25 cellular contexts compared by ENCODE assay signal in genomic region chr15:98746375-98746679, GRCh38.
DNase-seq lines count a peak whose midpoint lies in the region; ATAC-seq, FAIRE-seq and TF ChIP-seq lines count a peak whose summit lies in the region.
"Had no signal": no experiment of that assay in that cellular context is flagged by ENCODE, and none has a peak within 500 bp of the region (broad histone marks: within the 10 kb centered on the region; RNA-seq: fewer than 3 reads in every experiment).

No MANE protein-coding gene starts in this region.

- peak overlapping the region; percentile 29; the same call in 2 of the 3 replicates for H3K4me2 ChIP-seq in A549
- peak overlapping the region; percentile 70 for H3K4me2 ChIP-seq in mammary epithelial cell (ENCODE audit: insufficient read depth, low read depth, low read length)

- H3K9ac ChIP-seq in mammary epithelial cell (ENCODE audit: insufficient read depth, low read length), result peak overlapping the region; percentile 51
- H3K9ac ChIP-seq: BLaER1 had no signal

- in situ Hi-C loops in mammary epithelial cell (cut with MboI; ENCODE audit: low sequenced_read_pairs in 2 of 2), result no loop called here

- no peaks in the 10 kb centered on the region for H3K27me3 Mint-ChIP-seq in mesothelial cell of epicardium (ENCODE audit: low read depth)
- H3K27me3 Mint-ChIP-seq: naive B cell, T-cell had no signal

- no peak overlapping the region for H3K4me3 Mint-ChIP-seq in mesothelial cell of epicardium
- H3K4me3 Mint-ChIP-seq: endodermal cell, naive B cell had no signal

- H3K9me3 ChIP-seq in A549 (no peaks in the 10 kb centered on the region), KOPT-K1 (ENCODE audit: insufficient read depth, low read length, poor library complexity, severe bottlenecking) (no peaks in the 10 kb centered on the region), mammary epithelial cell (replicated peaks; ENCODE audit: insufficient read depth, low read length) (no peaks in the 10 kb centered on the region)
- H3K9me3 ChIP-seq: BLaER1, colonic mucosa, MG63, uterus had no signal

- TF ChIP-seq RAD21 in A549 (conservative IDR thresholded peaks at IDR 0.05 in 1 of 2, IDR thresholded peaks at IDR 0.05 in 1 of 2), result no peak

- H3K36me3 ChIP-seq in KOPT-K1 (ENCODE audit: insufficient read depth, low read length) (no peaks in the 10 kb centered on the region), mammary epithelial cell (ENCODE audit: insufficient read depth, low read length) (no peaks in the 10 kb centered on the region)
- H3K36me3 ChIP-seq: colonic mucosa, MG63, uterus had no signal

- peak overlapping the region; percentile 65 for H3K27ac Mint-ChIP-seq in mesothelial cell of epicardium

- TF ChIP-seq EP300 in A549 (IDR thresholded peaks at IDR 0.05), result no peak

- WGBS in A549 (ENCODE audit: missing lambda C conversion rate), result 79% methylated on average over 3 of the region's 3 CpGs
- WGBS in mammary epithelial cell (ENCODE audit: low coverage, missing lambda C conversion rate), result 0% methylated on average over 3 of the region's 3 CpGs

- DNase-seq in A549 (ENCODE audit: low read depth in 1 of 2, low spot score in 1 of 2) (no peak), mammary epithelial cell (no peak), mesothelial cell of epicardium (ENCODE audit: low spot score in 2 of 2, unreplicated experiment in 2 of 2) (no peak), UCSD-AML1 (lab: John Stamatoyannopoulos, UW; ENCODE audit: unreplicated experiment) (no peak), AML-193 (lab: John Stamatoyannopoulos, UW) (no peak), left lobe of liver (ENCODE audit: low spot score) (no peak)
- DNase-seq: activated CD4-positive, alpha-beta T cell treated with anti-CD3 and anti-CD28 coated beads for 1 hour; activated gamma-delta T cell treated with Interleukin-2 at 50 U/mL for 16 hours; colonic mucosa; DND-41; endodermal cell; mesendoderm; MG63; naive B cell; NCI-H1436 treated with DMSO at 0.1 percent for 48 hours; NCI-H2107; SIG-M5; stimulated activated CD4-positive, alpha-beta T cell treated with anti-CD3 and anti-CD28 coated beads, Interleukin-1b, Interleukin-23, amount 100 ng/mL, for 48 hours; substantia nigra; T-cell; uterus had no signal

- H3K4me1 ChIP-seq in A549 (peaks cover 51% of the 10 kb centered on the region), mammary epithelial cell (ENCODE audit: insufficient read depth, low read length) (peaks cover 48% of the 10 kb centered on the region)
- H3K4me1 ChIP-seq: uterus had no signal

- H3K9me3 Mint-ChIP-seq in mesothelial cell of epicardium, result no peaks in the 10 kb centered on the region
- H3K9me3 Mint-ChIP-seq: endodermal cell, naive B cell, T-cell had no signal

- no peaks in the 10 kb centered on the region for H3K27me3 ChIP-seq in mammary epithelial cell (ENCODE audit: insufficient read depth, low read length)
- H3K27me3 ChIP-seq: BLaER1, colonic mucosa, MG63, uterus had no signal

- H3K36me3 Mint-ChIP-seq in mesothelial cell of epicardium, result no peaks in the 10 kb centered on the region
- H3K36me3 Mint-ChIP-seq: naive B cell, T-cell had no signal

- no peaks in the 10 kb centered on the region for H4K20me1 ChIP-seq in mammary epithelial cell (ENCODE audit: insufficient read depth, low read length)

- intact Hi-C loops in mammary epithelial cell (cut with micrococcal nuclease), result no loop called here

- no peak for TF ChIP-seq POLR2A in A549 (IDR thresholded peaks at IDR 0.05; ENCODE audit: low read length)

- TF ChIP-seq CTCF in A549 (IDR thresholded peaks at IDR 0.05) (no peak), mammary epithelial cell (conservative IDR thresholded peaks at IDR 0.05 in 1 of 2, IDR thresholded peaks at IDR 0.05 in 1 of 2; ENCODE audit: extremely low read depth in 1 of 2, insufficient read depth in 1 of 2, low read depth in 1 of 2, low read length in 2 of 2) (no peak), mesothelial cell of epicardium (IDR thresholded peaks at IDR 0.05; ENCODE audit: unreplicated experiment) (no peak)

- BruUV-seq in mammary epithelial cell (replicated peaks; lab: Mats Ljungman, UMichigan), result TSS peak; percentile 4

- POLR2A ChIA-PET in A549 (lab: Yijun Ruan, JAX), result interaction anchor here (1.0 kb wide), 1 partner anchor 19 kb away, joined by 3 read pairs; no protein-coding TSS in a partner anchor

- H3K79me2 ChIP-seq in mammary epithelial cell (ENCODE audit: insufficient read depth, low read length), result peaks cover 95% of the 10 kb centered on the region

- ATAC-seq in A549, result peak in 1 of 2 experiments; percentile 6; a peak in 1 of 6 replicates
- ATAC-seq in GM19397 (IDR thresholded peaks at IDR 0.05; ENCODE audit: unreplicated experiment), result no peak
- no peak for ATAC-seq in left lobe of liver
- ATAC-seq: T-cell had no signal

- H3K27ac ChIP-seq in A549 (no peak overlapping the region), KOPT-K1 (ENCODE audit: low read depth, low read length, poor library complexity, severe bottlenecking) (peak overlapping the region; percentile 22), mammary epithelial cell (ENCODE audit: insufficient read depth, low read depth, low read length) (peak overlapping the region; percentile 84)
- H3K27ac ChIP-seq: BLaER1, skin epidermis, uterus had no signal

- dilution Hi-C loops in mammary epithelial cell (cut with HindIII; ENCODE audit: low sequenced_read_pairs), result no loop called here

- CTCF ChIA-PET in A549 (lab: Yijun Ruan, JAX) (no interaction called here), mammary epithelial cell (lab: Charles Lee; ENCODE audit: low non-redundant PET) (no interaction called here)

- H2AFZ ChIP-seq in mammary epithelial cell (ENCODE audit: low read depth, low read length), result no peak overlapping the region

- peaks cover 38% of the 10 kb centered on the region for H3K4me1 Mint-ChIP-seq in mesothelial cell of epicardium

- no peak overlapping the region for H3K4me3 ChIP-seq in A549
- H3K4me3 ChIP-seq in mammary epithelial cell (replicated peaks in 1 of 3; ENCODE audit: insufficient read depth in 1 of 3, low read depth in 2 of 3, low read length in 3 of 3), result no peak overlapping the region
- H3K4me3 ChIP-seq: BLaER1, colonic mucosa, MG63, skin epidermis, uterus had no signal

- FAIRE-seq in A549 (lab: Jason Lieb, UNC), result no peak

TF ChIP-seq in A549, 52 proteins besides CTCF, POLR2A, EP300 and RAD21:
- TF ChIP-seq FOXS1 (CRISPR knock-in tag; IDR thresholded peaks at IDR 0.05) (no peak), REST (IDR thresholded peaks at IDR 0.05) (no peak), FOSL2 (IDR thresholded peaks at IDR 0.05) (no peak), FOSL2 (CRISPR knock-in tag; IDR thresholded peaks at IDR 0.05) (peak; percentile 20; the same call in 1 of the 2 replicates), CBX8 (IDR thresholded peaks at IDR 0.05) (no peak), HOXA7 (CRISPR knock-in tag; IDR thresholded peaks at IDR 0.05) (no peak)

Comparison
In these comparisons a context has a peak if more than half of its experiments do, and no peak if none do; other contexts are left out.
1. H3K27ac ChIP-seq: peak in KOPT-K1 (single experiment) and mammary epithelial cell (single experiment); none in A549 (0 of 2).